ENCODE assay signal across 8 cellular contexts in the genomic region with DNA sequence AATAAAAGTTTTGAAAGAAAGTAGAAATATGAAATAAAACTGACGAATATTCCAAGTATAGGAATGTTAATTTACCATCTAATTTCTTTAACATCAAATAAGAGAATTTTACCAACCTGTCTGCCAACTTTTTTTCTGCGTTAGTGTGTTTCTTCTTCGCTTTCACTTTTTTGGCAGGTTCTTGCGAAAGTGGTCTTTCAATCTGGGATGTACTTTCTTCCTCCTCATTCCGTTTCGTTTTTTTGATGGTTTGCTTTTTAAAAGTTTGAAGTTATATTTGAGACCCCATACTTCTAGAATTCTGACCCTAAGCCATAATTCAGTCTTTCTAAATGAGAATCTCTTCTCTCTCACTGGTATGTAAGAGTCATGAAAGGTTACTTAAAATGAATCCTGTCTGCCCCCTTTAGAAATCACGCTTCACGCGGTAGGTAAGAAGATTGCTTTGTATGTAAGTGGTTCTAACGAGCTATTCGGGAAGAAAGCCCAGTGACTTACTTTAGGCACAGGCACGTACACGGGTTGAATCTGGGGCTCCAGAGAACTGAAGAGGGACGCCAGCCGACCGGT. TPM values are rescaled to one million over a fixed set of nuclear protein-coding genes. Genes with fewer than 3 reads are reported as not detected.
DNase-seq lines count a peak whose midpoint lies in the region; ATAC-seq and TF ChIP-seq lines count a peak whose summit lies in the region.

No MANE protein-coding gene starts in this region.

- TF ChIP-seq CTCF in suprapubic skin (IDR thresholded peaks at IDR 0.05) = no peak

- peaks cover 22% of the 10 kb centered on the region for H3K4me1 Mint-ChIP-seq in activated T-cell treated with anti-CD3 and anti-CD28 coated beads, Interleukin-2, amount 50 U/mL, for 4 hours (ENCODE audit: low read depth)

- no peak for TF ChIP-seq POLR2A in suprapubic skin (IDR thresholded peaks at IDR 0.05)

- ATAC-seq in activated T-cell treated with anti-CD3 and anti-CD28 coated beads, Interleukin-2, amount 50 U/mL, for 4 hours = peak; percentile 60 to 67
- ATAC-seq in HG02610 (IDR thresholded peaks at IDR 0.05; ENCODE audit: unreplicated experiment) = peak; percentile 14
- ATAC-seq in left colon = peak; percentile 18
- ATAC-seq in GM18520 (IDR thresholded peaks at IDR 0.05; ENCODE audit: unreplicated experiment) = no peak

- H3K9me3 ChIP-seq in suprapubic skin = no peaks in the 10 kb centered on the region

- no peak for TF ChIP-seq EP300 in suprapubic skin (IDR thresholded peaks at IDR 0.05)

- 5% methylated on average over 16 of the region's 16 CpGs for WGBS in suprapubic skin

- H3K36me3 ChIP-seq in suprapubic skin = peaks cover 32% of the 10 kb centered on the region

- peak overlapping the region; percentile 91 for H3K27ac ChIP-seq in suprapubic skin

- intact Hi-C loops in left colon (cut with DNase I, micrococcal nuclease) = no loop called here

- peaks cover 7% of the 10 kb centered on the region for H3K36me3 Mint-ChIP-seq in activated T-cell treated with anti-CD3 and anti-CD28 coated beads, Interleukin-2, amount 50 U/mL, for 4 hours (ENCODE audit: insufficient read depth)

- peak overlapping the region; percentile 98 for H3K4me3 Mint-ChIP-seq in activated T-cell treated with anti-CD3 and anti-CD28 coated beads, Interleukin-2, amount 50 U/mL, for 4 hours

- no peaks in the 10 kb centered on the region for H3K27me3 Mint-ChIP-seq in activated T-cell treated with anti-CD3 and anti-CD28 coated beads, Interleukin-2, amount 50 U/mL, for 4 hours (ENCODE audit: low read depth)

- H3K9me3 Mint-ChIP-seq in activated T-cell treated with anti-CD3 and anti-CD28 coated beads, Interleukin-2, amount 50 U/mL, for 4 hours = no peaks in the 10 kb centered on the region

- DNase-seq in activated T-cell treated with anti-CD3 and anti-CD28 coated beads, Interleukin-2, amount 50 U/mL, for 4 hours = no peak
- DNase-seq in activated T-cell treated with anti-CD3 and anti-CD28 coated beads for 4 hours (no peak), NCI-H2227 treated with DMSO at 0.1 percent for 48 hours (lab: John Stamatoyannopoulos, UW) (peak; percentile 69), brain pericyte (ENCODE audit: low read depth, low spot score) (peak; percentile 6), left colon (no peak), suprapubic skin (ENCODE audit: low spot score in 2 of 2) (no peak)

- peak overlapping the region; percentile 70 for H3K4me3 ChIP-seq in suprapubic skin

- no peaks in the 10 kb centered on the region for H3K27me3 ChIP-seq in suprapubic skin

- peaks cover 24% of the 10 kb centered on the region for H3K4me1 ChIP-seq in suprapubic skin

RNA-seq across cellular contexts. Expression of gene RBM34, which starts 0.6 kb away (rescaled TPM):
- total RNA-seq in activated T-cell treated with anti-CD3 and anti-CD28 coated beads, Interleukin-2, amount 50 U/mL, for 4 hours = 100 to 1,000 TPM; 149 to 159 (median 159) TPM
- total RNA-seq in left colon (10 to 100 TPM; 50.8 to 58.7 TPM), suprapubic skin (10 to 100 TPM; 35.2 to 75.9 (median 51.2) TPM)

RNA-seq across cellular contexts. Expression of gene TOMM20, which starts 31.8 kb away (rescaled TPM):
- 100 to 1,000 TPM; 154 to 173 (median 172) TPM for total RNA-seq in activated T-cell treated with anti-CD3 and anti-CD28 coated beads, Interleukin-2, amount 50 U/mL, for 4 hours
- total RNA-seq in left colon (100 to 1,000 TPM in 1 of 2 donors, 10 to 100 TPM in 1; 84.6 to 108 TPM), suprapubic skin (100 to 1,000 TPM; 101 to 116 (median 111) TPM)

Comparison
In these comparisons a context has a peak if more than half of its experiments do, and no peak if none do; other contexts are left out.
1. DNase-seq: peak in NCI-H2227 treated with DMSO at 0.1 percent for 48 hours (single experiment) and brain pericyte (single experiment); none in activated T-cell treated with anti-CD3 and anti-CD28 coated beads, Interleukin-2, amount 50 U/mL, for 4 hours (single experiment), activated T-cell treated with anti-CD3 and anti-CD28 coated beads for 4 hours (single experiment), left colon (0 of 2) and suprapubic skin (0 of 2).